Comparison of ENCODE assay signal across 8 cellular contexts in the genomic region with DNA sequence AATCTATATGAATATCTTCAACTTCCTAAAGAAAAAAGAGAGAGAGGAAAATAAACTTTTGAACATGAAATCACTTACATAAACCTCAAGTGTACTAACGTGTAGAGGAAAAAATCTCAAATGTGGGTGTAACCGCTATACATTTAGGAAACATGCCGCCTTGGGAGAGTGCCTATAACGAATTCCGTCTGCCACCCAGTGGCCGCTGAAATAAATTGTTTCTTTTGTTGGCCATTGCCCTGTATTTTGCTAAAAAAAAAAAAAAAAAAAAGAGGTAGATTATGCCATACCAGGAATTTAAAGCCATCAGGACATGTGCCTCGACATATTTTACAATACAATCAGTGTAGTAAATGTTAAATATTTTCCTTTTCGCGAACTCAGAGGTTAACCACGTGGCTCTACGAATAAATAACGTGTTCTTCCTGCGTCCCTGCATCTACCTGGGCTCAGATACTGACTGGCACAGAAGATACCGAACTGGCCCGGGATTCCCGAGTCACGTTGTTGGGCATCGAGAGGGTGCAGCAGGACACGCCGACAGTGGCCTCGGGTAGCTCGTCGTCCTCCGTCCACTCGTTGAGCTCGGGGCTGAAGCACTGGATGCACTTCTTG. TPM values are rescaled to one million over a fixed set of nuclear protein-coding genes. Genes with fewer than 3 reads are reported as not detected.
DNase-seq lines count a peak whose midpoint lies in the region; ATAC-seq and TF ChIP-seq lines count a peak whose summit lies in the region.

No MANE protein-coding gene starts in this region.

- no peaks in the 10 kb centered on the region for H3K9me3 ChIP-seq in WERI-Rb-1 (ENCODE audit: severe bottlenecking)

- H3K4me3 Mint-ChIP-seq in central memory CD8-positive, alpha-beta T cell: peak overlapping the region; percentile 94

- TF ChIP-seq CTCF in GM12872 (IDR thresholded peaks at IDR 0.05; ENCODE audit: insufficient read depth, low read depth, low read length) (peak; percentile 53), WERI-Rb-1 (IDR thresholded peaks at IDR 0.05; ENCODE audit: low read depth, low read length) (peak; percentile 56), kidney epithelial cell (IDR thresholded peaks at IDR 0.05; ENCODE audit: insufficient read depth, low read length, poor library complexity, severe bottlenecking) (peak; percentile 50)

- H3K36me3 ChIP-seq in WERI-Rb-1: no peaks in the 10 kb centered on the region
- H3K36me3 ChIP-seq in kidney epithelial cell (ENCODE audit: control insufficient read depth, insufficient read depth, low read length): no peaks in the 10 kb centered on the region

- H3K4me3 ChIP-seq in WERI-Rb-1 (ENCODE audit: low read depth, low read length): peak overlapping the region; percentile 59
- peak overlapping the region; percentile 55 for H3K4me3 ChIP-seq in kidney epithelial cell (ENCODE audit: low read depth, low read length)

- peak overlapping the region; percentile 75 for H3K27ac ChIP-seq in WERI-Rb-1

- peaks cover 34% of the 10 kb centered on the region for H3K4me1 Mint-ChIP-seq in central memory CD8-positive, alpha-beta T cell

- H3K9me3 Mint-ChIP-seq in central memory CD8-positive, alpha-beta T cell: no peaks in the 10 kb centered on the region

- H3K27me3 ChIP-seq in WERI-Rb-1 (ENCODE audit: insufficient read depth, low read depth, severe bottlenecking) (no peaks in the 10 kb centered on the region), kidney epithelial cell (ENCODE audit: control insufficient read depth, insufficient read depth, low read length) (peaks cover 3% of the 10 kb centered on the region)

- ATAC-seq in HG02973 (IDR thresholded peaks at IDR 0.05; ENCODE audit: unreplicated experiment) (peak; percentile 8), GM19328 (IDR thresholded peaks at IDR 0.05; ENCODE audit: unreplicated experiment) (no peak)
- ATAC-seq in central memory CD8-positive, alpha-beta T cell (replicated peaks; ENCODE audit: extremely low read depth, poor library complexity, severe bottlenecking): peak; percentile 52

- H3K27me3 Mint-ChIP-seq in central memory CD8-positive, alpha-beta T cell: no peaks in the 10 kb centered on the region

- H3K36me3 Mint-ChIP-seq in central memory CD8-positive, alpha-beta T cell (ENCODE audit: insufficient read depth): peaks cover 3% of the 10 kb centered on the region

- DNase-seq in NCI-H2171 (lab: John Stamatoyannopoulos, UW) (peak; percentile 77), WERI-Rb-1 (peak; percentile 90), kidney epithelial cell (ENCODE audit: low read depth) (no peak)
- DNase-seq in central memory CD8-positive, alpha-beta T cell (ENCODE audit: low spot score in 2 of 2): peak; percentile 41 to 45
- peak; percentile 16 to 29 for DNase-seq in stimulated activated CD4-positive, alpha-beta T cell treated with anti-CD3 and anti-CD28 coated beads, Interleukin-1b, Interleukin-23, amount 100 ng/mL, for 1 hour (ENCODE audit: low read depth in 2 of 2)

- H3K27ac Mint-ChIP-seq in central memory CD8-positive, alpha-beta T cell (ENCODE audit: low read depth): peak overlapping the region; percentile 92

RNA-seq across cellular contexts. Expression of gene KLHL31, which starts 14.3 kb away (rescaled TPM):
- total RNA-seq in kidney epithelial cell: 0.17 and 1.2 TPM in 2 replicates
